ENCODE assay signal across 8 cellular contexts in genomic region chr17:2710804-2711607, GRCh38. TPM values are rescaled to one million over a fixed set of nuclear protein-coding genes. Genes with fewer than 3 reads are reported as not detected.
DNase-seq lines count a peak whose midpoint lies in the region; ATAC-seq, FAIRE-seq and TF ChIP-seq lines count a peak whose summit lies in the region.

No MANE protein-coding gene starts in this region.

- H3K4me3 Mint-ChIP-seq in MCF 10A (ENCODE audit: unreplicated experiment): peak overlapping the region; percentile 92
- H3K4me3 Mint-ChIP-seq in stimulated activated memory B cell treated with anti-CD40 and anti-IgM and Interleukin-4, amounts not matched to agents 10 μg/mL and 1 μg/mL and 100 μg/mL, for 72 hours: peak overlapping the region; percentile 89

- TF ChIP-seq CTCF in Panc1 (IDR thresholded peaks at IDR 0.05) (no peak), MCF 10A (IDR thresholded peaks at IDR 0.05; ENCODE audit: unreplicated experiment) (no peak), HepG2 (CRISPR knock-in tag; IDR thresholded peaks at IDR 0.05) (peak; percentile 28; the same call in 1 of the 2 replicates)

- BruUV-seq in Panc1 (replicated peaks; lab: Mats Ljungman, UMichigan) (no TSS peak), MCF 10A (replicated peaks; lab: Mats Ljungman, UMichigan) (no TSS peak), HepG2 (replicated peaks; lab: Mats Ljungman, UMichigan) (no TSS peak)

- ATAC-seq in GM18858 (IDR thresholded peaks at IDR 0.05; ENCODE audit: unreplicated experiment) (peak; percentile 15), HG02642 (IDR thresholded peaks at IDR 0.05; ENCODE audit: poor library complexity, unreplicated experiment) (peak; percentile 32), Panc1 (0 out of 2 replicates have a peak, but pooled peaks have one; percentile 1), HepG2 (peak; percentile 59)
- peak; percentile 53 for ATAC-seq in stimulated activated memory B cell treated with anti-CD40 and anti-IgM and Interleukin-4, amounts not matched to agents 10 μg/mL and 1 μg/mL and 100 μg/mL, for 72 hours

- no peak for DNase-seq in Panc1 (ENCODE audit: low read depth, low spot score)
- peak; percentile 31 for DNase-seq in MCF 10A (ENCODE audit: unreplicated experiment)
- peak; percentile 75 for DNase-seq in HepG2 (ENCODE audit: low spot score)
- no peak for DNase-seq in NCI-H1048 (lab: John Stamatoyannopoulos, UW)
- no peak for DNase-seq in NCI-H187 treated with DMSO at 0.1 percent for 48 hours (lab: John Stamatoyannopoulos, UW)

- H3K27ac Mint-ChIP-seq in MCF 10A (ENCODE audit: low read depth, unreplicated experiment): peak overlapping the region; percentile 94
- peak overlapping the region; percentile 83 for H3K27ac Mint-ChIP-seq in stimulated activated memory B cell treated with anti-CD40 and anti-IgM and Interleukin-4, amounts not matched to agents 10 μg/mL and 1 μg/mL and 100 μg/mL, for 72 hours

- H4K20me1 ChIP-seq in HepG2 (ENCODE audit: insufficient read depth, low read length): peaks cover 42% of the 10 kb centered on the region

- FAIRE-seq in HepG2 (lab: Jason Lieb, UNC): peak; percentile 93

- peaks cover 24% of the 10 kb centered on the region for H3K4me1 ChIP-seq in Panc1 (ENCODE audit: control insufficient read depth, insufficient read depth, low read length)
- H3K4me1 ChIP-seq in HepG2 (ENCODE audit: insufficient read depth, low read length): peaks cover 61% of the 10 kb centered on the region

- peaks cover 15% of the 10 kb centered on the region for H3K36me3 Mint-ChIP-seq in MCF 10A (ENCODE audit: insufficient read depth, unreplicated experiment)
- no peaks in the 10 kb centered on the region for H3K36me3 Mint-ChIP-seq in stimulated activated memory B cell treated with anti-CD40 and anti-IgM and Interleukin-4, amounts not matched to agents 10 μg/mL and 1 μg/mL and 100 μg/mL, for 72 hours

- no peaks in the 10 kb centered on the region; the same call in 1 of the 2 replicates for H3K36me3 ChIP-seq in Panc1 (ENCODE audit: control insufficient read depth, insufficient read depth, low read length)
- 0 out of 5 replicates have a peak, but pooled peaks cover 0 to 10% of the 10 kb centered on the region in 2 experiments for H3K36me3 ChIP-seq in HepG2 (replicated peaks in 1 of 2; ENCODE audit: control insufficient read depth in 1 of 2, insufficient read depth in 2 of 2, low read length in 2 of 2)

- CTCF ChIA-PET in Panc1 (lab: Charles Lee): no interaction called here
- CTCF ChIA-PET in MCF 10A (lab: Yijun Ruan, JAX): interaction anchor here (0.6 to 0.7 kb wide), 4 partner anchors 62 to 984 kb away, joined by 3 to 5 read pairs (median 4); no protein-coding TSS in a partner anchor
- CTCF ChIA-PET in HepG2 (lab: Yijun Ruan, JAX; ENCODE audit: low intra/inter-chr PET ratio, low total read pairs): no interaction called here

- H3K27ac ChIP-seq in Panc1 (ENCODE audit: low read length) (peak overlapping the region; percentile 86), HepG2 (ENCODE audit: extremely low read length, insufficient read depth, low read length) (peak overlapping the region; percentile 87)

- peaks cover 29% of the 10 kb centered on the region for H3K4me1 Mint-ChIP-seq in MCF 10A (ENCODE audit: insufficient read depth, unreplicated experiment)
- peaks cover 53% of the 10 kb centered on the region for H3K4me1 Mint-ChIP-seq in stimulated activated memory B cell treated with anti-CD40 and anti-IgM and Interleukin-4, amounts not matched to agents 10 μg/mL and 1 μg/mL and 100 μg/mL, for 72 hours

- H3K4me3 ChIP-seq in Panc1 (ENCODE audit: low read depth in 2 of 2, low read length in 2 of 2): peak overlapping the region; percentile 73 to 82
- peak overlapping the region; percentile 75 to 91 (median 82) for H3K4me3 ChIP-seq in HepG2 (replicated peaks in 1 of 3; ENCODE audit: insufficient read depth in 1 of 3, low read depth in 2 of 3, low read length in 3 of 3)

- peak in 1 of 2 experiments; percentile 40; a peak in 1 of 4 replicates for TF ChIP-seq EP300 in HepG2 (IDR thresholded peaks at IDR 0.05; ENCODE audit: low read depth in 2 of 2, low read length in 2 of 2)
- peak; percentile 41; the same call in 1 of the 2 replicates for TF ChIP-seq EP300 in HepG2 (CRISPR knock-in tag; IDR thresholded peaks at IDR 0.05; ENCODE audit: borderline replicate concordance)

- peak overlapping the region; percentile 79 for H3K9ac ChIP-seq in HepG2 (ENCODE audit: insufficient read depth, low read depth, low read length)

- no peaks in the 10 kb centered on the region for H3K9me3 ChIP-seq in Panc1 (ENCODE audit: control insufficient read depth, insufficient read depth, low read depth, low read length)
- H3K9me3 ChIP-seq in HepG2 (ENCODE audit: low read length): no peaks in the 10 kb centered on the region

- no peaks in the 10 kb centered on the region for H3K27me3 ChIP-seq in Panc1 (ENCODE audit: control insufficient read depth, insufficient read depth, low read length)
- no peaks in the 10 kb centered on the region; a peak in 1 of 5 replicates for H3K27me3 ChIP-seq in HepG2 (ENCODE audit: control insufficient read depth in 1 of 2, insufficient read depth in 2 of 2, low read length in 2 of 2)

- WGBS in HepG2 (ENCODE audit: low lambda C conversion rate): 0% methylated on average over 3 of the region's 82 CpGs

- H3K9me3 Mint-ChIP-seq in MCF 10A (ENCODE audit: unreplicated experiment): no peaks in the 10 kb centered on the region
- H3K9me3 Mint-ChIP-seq in stimulated activated memory B cell treated with anti-CD40 and anti-IgM and Interleukin-4, amounts not matched to agents 10 μg/mL and 1 μg/mL and 100 μg/mL, for 72 hours: no peaks in the 10 kb centered on the region

- in situ Hi-C loops in Panc1 (cut with HindIII; ENCODE audit: low pct_unique_long_range_greater_than_20kb, low sequenced_read_pairs) (no loop called here), HepG2 (cut with HindIII; ENCODE audit: extremely low pct_ligation_motif_present, low pct_unique_long_range_greater_than_20kb) (no loop called here)

- H3K4me2 ChIP-seq in HepG2 (ENCODE audit: low read depth, low read length): peak overlapping the region; percentile 98

- intact Hi-C loops in Panc1 (cut with micrococcal nuclease; ENCODE audit: unreplicated experiment): no loop called here
- intact Hi-C loops in MCF 10A (cut with micrococcal nuclease): no loop called here
- intact Hi-C loops in HepG2 (cut with micrococcal nuclease; ENCODE audit: unreplicated experiment): no loop called here

- no peaks in the 10 kb centered on the region for H3K27me3 Mint-ChIP-seq in MCF 10A (ENCODE audit: insufficient read depth, unreplicated experiment)
- H3K27me3 Mint-ChIP-seq in stimulated activated memory B cell treated with anti-CD40 and anti-IgM and Interleukin-4, amounts not matched to agents 10 μg/mL and 1 μg/mL and 100 μg/mL, for 72 hours: no peaks in the 10 kb centered on the region

- no peak overlapping the region for H2AFZ ChIP-seq in HepG2 (ENCODE audit: low read length)

- H3K79me2 ChIP-seq in HepG2 (ENCODE audit: insufficient read depth, low read length): peaks cover 51% of the 10 kb centered on the region

- TF ChIP-seq RAD21 in HepG2 (CRISPR knock-in tag; IDR thresholded peaks at IDR 0.05): no peak; the same call in 1 of the 2 replicates

- TF ChIP-seq POLR2A in HepG2 (IDR thresholded peaks at IDR 0.05; ENCODE audit: insufficient read depth in 1 of 2, low read depth in 2 of 2, low read length in 2 of 2): peak; percentile 87 to 91

- POLR2A ChIA-PET in Panc1 (lab: Charles Lee) (interaction anchor here (0.5 kb wide), 1 partner anchor 936 kb away, joined by 4 read pairs; no protein-coding TSS in a partner anchor), MCF 10A (lab: Yijun Ruan, JAX) (interaction anchor here (0.6 to 2.5 kb wide), 19 partner anchors 11 to 718 kb away, joined by 3 to 15 read pairs (median 4); partner anchors contain the start of genes METTL16, MNT and PAFAH1B1), HepG2 (lab: Yijun Ruan, JAX) (interaction anchor here (1.0 to 2.4 kb wide), 12 partner anchors 9 to 375 kb away, joined by 3 to 19 read pairs (median 5); partner anchors contain the start of genes CCDC92B, METTL16, PAFAH1B1 and TSR1)

RNA-seq across cellular contexts. Expression of gene CLUH, which starts 0.6 kb away (rescaled TPM):
- total RNA-seq in Panc1 (2021; ENCODE audit: unreplicated experiment): 119 TPM
- polyA plus RNA-seq in Panc1 (2012; ENCODE audit: insufficient read length): 115 TPM
- total RNA-seq in MCF 10A (2022): 66.6 and 80.4 TPM in 2 replicates
- total RNA-seq in HepG2 (2016; rRNA removed; fragmentation: Illumina TruSeq; extraction: Trizol): 49.8 and 60.5 TPM in 2 replicates
- 11.3 and 11.7 TPM in 2 replicates for total RNA-seq in HepG2 (2016; cell fraction: cytosol; rRNA removed; fragmentation: Illumina TruSeq; extraction: Trizol; ENCODE audit: low read depth)
- total RNA-seq in HepG2 (2016; cell fraction: insoluble cytoplasmic fraction; rRNA removed; fragmentation: Illumina TruSeq; extraction: Trizol): 45.0 and 62.9 TPM in 2 replicates
- total RNA-seq in HepG2 (2016; cell fraction: membrane; rRNA removed; fragmentation: Illumina TruSeq; extraction: Trizol): 16.8 and 17.9 TPM in 2 replicates
- total RNA-seq in HepG2 (2016; cell fraction: nucleus; rRNA removed; fragmentation: Illumina TruSeq; extraction: Trizol): 62.8 and 64.0 TPM in 2 replicates
- 30.9 and 45.5 TPM in 2 replicates for polyA plus RNA-seq in HepG2 (2011; rRNA removed)
- 12.6 and 25.6 TPM in 2 replicates for polyA plus RNA-seq in HepG2 (2011; cell fraction: cytosol; rRNA removed)
- polyA plus RNA-seq in HepG2 (2011; cell fraction: nucleus; rRNA removed): 461 and 635 TPM in 2 replicates
- 51.7 and 79.2 TPM in 2 replicates for polyA plus RNA-seq in HepG2 (2012)
- 3.2 and 3.5 TPM in 2 replicates for polyA plus RNA-seq in HepG2 (2016; cell fraction: cytosol; fragmentation: Illumina TruSeq; extraction: Trizol; ENCODE audit: low read depth)
- 34.8 and 48.7 TPM in 2 replicates for polyA plus RNA-seq in HepG2 (2016; cell fraction: insoluble cytoplasmic fraction; fragmentation: Illumina TruSeq; extraction: Trizol; ENCODE audit: low read depth)
- 7.2 and 8.4 TPM in 2 replicates for polyA plus RNA-seq in HepG2 (2016; cell fraction: membrane; fragmentation: Illumina TruSeq; extraction: Trizol; ENCODE audit: low read depth)
- polyA plus RNA-seq in HepG2 (2016; cell fraction: nucleus; fragmentation: Illumina TruSeq; extraction: Trizol; ENCODE audit: insufficient read depth, low read depth): 175 and 188 TPM in 2 replicates
- polyA minus RNA-seq in HepG2 (2011; rRNA and poly(A)+ RNA removed; ENCODE audit: low replicate concordance): 37.7 and 94.5 TPM in 2 replicates
- polyA minus RNA-seq in HepG2 (2011; cell fraction: cytosol; rRNA and poly(A)+ RNA removed): 30.1 and 31.9 TPM in 2 replicates
- polyA minus RNA-seq in HepG2 (2011; cell fraction: nucleus; rRNA and poly(A)+ RNA removed): 48.6 and 55.4 TPM in 2 replicates

RNA-seq across cellular contexts. Expression of gene CCDC92B, which starts 38.4 kb away (rescaled TPM):
- total RNA-seq in Panc1 (2021; ENCODE audit: unreplicated experiment) (0.51 TPM), MCF 10A (2022) (not detected in 2 replicates), HepG2 (2016; rRNA removed; fragmentation: Illumina TruSeq; extraction: Trizol) (not detected in 2 replicates)
- polyA plus RNA-seq in Panc1 (2012; ENCODE audit: insufficient read length): 0.99 TPM
- not detected in 2 replicates for total RNA-seq in HepG2 (2016; cell fraction: cytosol; rRNA removed; fragmentation: Illumina TruSeq; extraction: Trizol; ENCODE audit: low read depth)
- total RNA-seq in HepG2 (2016; cell fraction: insoluble cytoplasmic fraction; rRNA removed; fragmentation: Illumina TruSeq; extraction: Trizol): not detected in 2 replicates
- total RNA-seq in HepG2 (2016; cell fraction: membrane; rRNA removed; fragmentation: Illumina TruSeq; extraction: Trizol): not detected in 2 replicates
- total RNA-seq in HepG2 (2016; cell fraction: nucleus; rRNA removed; fragmentation: Illumina TruSeq; extraction: Trizol): not detected in 2 replicates
- polyA plus RNA-seq in HepG2 (2011; rRNA removed): not detected in 2 replicates
- polyA plus RNA-seq in HepG2 (2011; cell fraction: cytosol; rRNA removed): not detected in 2 replicates
- polyA plus RNA-seq in HepG2 (2011; cell fraction: nucleus; rRNA removed): not detected in 2 replicates
- polyA plus RNA-seq in HepG2 (2012): 0.04 TPM in 1 of 2 replicates, not detected in the other
- polyA plus RNA-seq in HepG2 (2016; cell fraction: cytosol; fragmentation: Illumina TruSeq; extraction: Trizol; ENCODE audit: low read depth): not detected in 2 replicates
- not detected in 2 replicates for polyA plus RNA-seq in HepG2 (2016; cell fraction: insoluble cytoplasmic fraction; fragmentation: Illumina TruSeq; extraction: Trizol; ENCODE audit: low read depth)
- not detected in 2 replicates for polyA plus RNA-seq in HepG2 (2016; cell fraction: membrane; fragmentation: Illumina TruSeq; extraction: Trizol; ENCODE audit: low read depth)
- polyA plus RNA-seq in HepG2 (2016; cell fraction: nucleus; fragmentation: Illumina TruSeq; extraction: Trizol; ENCODE audit: insufficient read depth, low read depth): not detected in 2 replicates
- polyA minus RNA-seq in HepG2 (2011; rRNA and poly(A)+ RNA removed; ENCODE audit: low replicate concordance): 2.1 TPM in 1 of 2 replicates, not detected in the other
- polyA minus RNA-seq in HepG2 (2011; cell fraction: cytosol; rRNA and poly(A)+ RNA removed): not detected in 2 replicates
- polyA minus RNA-seq in HepG2 (2011; cell fraction: nucleus; rRNA and poly(A)+ RNA removed): not detected in 2 replicates

Comparison
In these comparisons a context has a peak if more than half of its experiments do, and no peak if none do; other contexts are left out.
1. ATAC-seq: peak in every context shown above with its lines; median percentile 59 in HepG2; 53 in stimulated activated memory B cell treated with anti-CD40 and anti-IgM and Interleukin-4, amounts not matched to agents 10 μg/mL and 1 μg/mL and 100 μg/mL, for 72 hours; 32 in HG02642; 15 in GM18858; 1 in Panc1.
2. DNase-seq: peak in MCF 10A (single experiment) and HepG2 (single experiment); none in Panc1 (single experiment), NCI-H1048 (single experiment) and NCI-H187 treated with DMSO at 0.1 percent for 48 hours (single experiment).